Comparison of ENCODE assay signal across 8 cellular contexts in the genomic region with DNA sequence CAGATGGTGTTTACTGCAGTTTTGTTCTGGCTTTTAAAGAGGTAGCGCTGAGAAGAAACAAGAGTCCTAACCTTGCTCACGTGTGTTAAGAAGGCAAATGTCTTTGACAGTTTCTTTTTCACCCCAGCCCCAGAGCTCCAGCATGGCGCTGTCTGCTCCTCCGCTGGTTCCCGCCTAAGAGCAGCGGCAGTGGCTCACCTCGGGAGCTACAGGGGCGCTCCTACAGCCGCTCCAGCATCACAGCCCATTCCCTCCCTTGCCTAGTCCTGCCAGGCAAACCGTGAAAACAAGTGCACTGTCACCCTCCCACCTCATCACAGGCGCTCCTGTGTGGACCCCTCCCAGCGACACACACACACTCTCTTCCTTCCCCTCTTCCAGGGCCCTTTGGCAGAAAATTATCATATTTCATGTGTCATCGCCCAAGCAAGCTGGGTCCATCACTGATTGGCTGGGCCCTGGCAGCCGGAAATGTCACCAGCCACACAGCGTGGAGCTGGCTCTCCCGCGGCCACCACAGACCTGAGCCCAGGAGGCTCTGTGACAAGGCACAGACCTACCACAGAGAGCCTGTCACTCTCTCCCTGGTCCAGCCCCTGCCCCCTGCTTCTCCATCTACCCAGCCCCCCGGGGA. TPM values are rescaled to one million over a fixed set of nuclear protein-coding genes. Genes with fewer than 3 reads are reported as not detected.
DNase-seq lines count a peak whose midpoint lies in the region; ATAC-seq, FAIRE-seq and TF ChIP-seq lines count a peak whose summit lies in the region.

No MANE protein-coding gene starts in this region.

- WGBS in hepatocyte (ENCODE audit: low lambda C conversion rate, missing lambda C conversion rate), result 8% methylated on average over 18 of the region's 18 CpGs
- 15 to 35% (median 22%) methylated on average over 14 to 18 of the region's 18 CpGs for WGBS in spleen, 5 donors
- WGBS in ovary, 3 donors, result 67 to 73% (median 72%) methylated on average over 18 of the region's 18 CpGs

- H3K4me2 ChIP-seq in hepatocyte, result peak overlapping the region; percentile 69

- H3K4me1 ChIP-seq in hepatocyte (ENCODE audit: insufficient read depth) (peaks cover 9% of the 10 kb centered on the region), spleen (peaks cover 18 to 57% (median 49%) of the 10 kb centered on the region in 6 donors), ovary (ENCODE audit: insufficient read depth) (peaks cover 2% of the 10 kb centered on the region)

- H3K27ac Mint-ChIP-seq in activated T-helper 1 cell treated with anti-CD3 and anti-CD28 coated beads, Interleukin-12 subunit alpha, Interleukin-12 subunit beta, Interleukin-2, Interleukin-4 antibody, amounts not matched to agents 30 ng/mL and 10 ng/mL and 1 ng/mL, durations not matched to agents 14 hours and 24 hours and 36 hours, result peak overlapping the region; percentile 95

- TF ChIP-seq CTCF in hepatocyte (IDR thresholded peaks at IDR 0.05; ENCODE audit: poor library complexity), result no peak
- TF ChIP-seq CTCF in spleen (IDR thresholded peaks at IDR 0.05 in 8 of 11, conservative IDR thresholded peaks at IDR 0.05 in 3 of 11), result no peak
- no peak for TF ChIP-seq CTCF in ovary (IDR thresholded peaks at IDR 0.05)

- peak; percentile 97 for FAIRE-seq in GM12891 (lab: Jason Lieb, UNC)

- no peaks in the 10 kb centered on the region for H3K79me2 ChIP-seq in hepatocyte

- H3K36me3 ChIP-seq in hepatocyte (replicated peaks; ENCODE audit: insufficient read depth, low read depth) (no peaks in the 10 kb centered on the region), spleen (no peaks in the 10 kb centered on the region), ovary (no peaks in the 10 kb centered on the region)

- TF ChIP-seq POLR2A in GM12891 (IDR thresholded peaks at IDR 0.05; ENCODE audit: low read depth, low read length) (peak; percentile 85), spleen (IDR thresholded peaks at IDR 0.05) (no peak), ovary (IDR thresholded peaks at IDR 0.05) (no peak)

- peak overlapping the region; percentile 86 for H3K4me3 Mint-ChIP-seq in activated T-helper 1 cell treated with anti-CD3 and anti-CD28 coated beads, Interleukin-12 subunit alpha, Interleukin-12 subunit beta, Interleukin-2, Interleukin-4 antibody, amounts not matched to agents 30 ng/mL and 10 ng/mL and 1 ng/mL, durations not matched to agents 14 hours and 24 hours and 36 hours

- H3K27ac ChIP-seq in hepatocyte (no peak overlapping the region), spleen (peak overlapping the region in 6 of 8 donors; percentile 39 to 86 (median 68)), ovary (no peak overlapping the region)

- peak overlapping the region; percentile 33 for H2AFZ ChIP-seq in hepatocyte

- no peaks in the 10 kb centered on the region for H3K9me3 ChIP-seq in hepatocyte (ENCODE audit: low read depth)
- H3K9me3 ChIP-seq in spleen, result peaks cover 0 to 15% (median 5%) of the 10 kb centered on the region in 8 donors
- no peaks in the 10 kb centered on the region for H3K9me3 ChIP-seq in ovary

- H3K9me2 ChIP-seq in hepatocyte (replicated peaks; ENCODE audit: insufficient read depth), result no peaks in the 10 kb centered on the region

- ATAC-seq in HG02938 (IDR thresholded peaks at IDR 0.05; ENCODE audit: unreplicated experiment) (peak; percentile 65), HG03025 (IDR thresholded peaks at IDR 0.05; ENCODE audit: low FRiP score, unreplicated experiment) (no peak)

- no peaks in the 10 kb centered on the region for H4K20me1 ChIP-seq in hepatocyte (ENCODE audit: insufficient read depth, poor library complexity, severe bottlenecking)

- intact Hi-C loops in activated T-helper 1 cell treated with anti-CD3 and anti-CD28 coated beads, Interleukin-12 subunit alpha, Interleukin-12 subunit beta, Interleukin-2, Interleukin-4 antibody, amounts not matched to agents 30 ng/mL and 10 ng/mL and 1 ng/mL, durations not matched to agents 14 hours and 24 hours and 36 hours (cut with micrococcal nuclease), result loop anchor here (1.0 to 5.0 kb wide), 10 partner anchors 17 to 348 kb away; no protein-coding TSS in a partner anchor
- intact Hi-C loops in spleen (cut with DNase I; ENCODE audit: low total_unique reads), result no loop called here
- intact Hi-C loops in ovary (cut with DNase I), result no loop called here

- H3K4me3 ChIP-seq in hepatocyte, result no peak overlapping the region
- peak overlapping the region in 7 of 8 donors; percentile 8 to 80 (median 32) for H3K4me3 ChIP-seq in spleen
- H3K4me3 ChIP-seq in ovary, result no peak overlapping the region

- peaks cover 59% of the 10 kb centered on the region for H3K4me1 Mint-ChIP-seq in activated T-helper 1 cell treated with anti-CD3 and anti-CD28 coated beads, Interleukin-12 subunit alpha, Interleukin-12 subunit beta, Interleukin-2, Interleukin-4 antibody, amounts not matched to agents 30 ng/mL and 10 ng/mL and 1 ng/mL, durations not matched to agents 14 hours and 24 hours and 36 hours (ENCODE audit: low read depth)

- H3K36me3 Mint-ChIP-seq in activated T-helper 1 cell treated with anti-CD3 and anti-CD28 coated beads, Interleukin-12 subunit alpha, Interleukin-12 subunit beta, Interleukin-2, Interleukin-4 antibody, amounts not matched to agents 30 ng/mL and 10 ng/mL and 1 ng/mL, durations not matched to agents 14 hours and 24 hours and 36 hours (ENCODE audit: low read depth), result peaks cover 2% of the 10 kb centered on the region

- TF ChIP-seq EP300 in ovary (IDR thresholded peaks at IDR 0.05), result no peak

- peaks cover 4% of the 10 kb centered on the region for H3K27me3 Mint-ChIP-seq in activated T-helper 1 cell treated with anti-CD3 and anti-CD28 coated beads, Interleukin-12 subunit alpha, Interleukin-12 subunit beta, Interleukin-2, Interleukin-4 antibody, amounts not matched to agents 30 ng/mL and 10 ng/mL and 1 ng/mL, durations not matched to agents 14 hours and 24 hours and 36 hours (ENCODE audit: insufficient read depth)

- DNase-seq in GM12891 (ENCODE audit: insufficient read length, low spot score), result peak; percentile 54
- peak; percentile 44 for DNase-seq in NOMO-1 treated with DMSO at 0.1 percent for 48 hours (lab: John Stamatoyannopoulos, UW; ENCODE audit: unreplicated experiment)
- DNase-seq in activated T-helper 1 cell treated with anti-CD3 and anti-CD28 coated beads, Interleukin-12 subunit alpha, Interleukin-12 subunit beta, Interleukin-2, Interleukin-4 antibody, amounts not matched to agents 30 ng/mL and 10 ng/mL and 1 ng/mL, durations not matched to agents 14 hours and 24 hours and 36 hours (ENCODE audit: low spot score), result peak; percentile 83
- peak; percentile 37 for DNase-seq in hepatocyte (ENCODE audit: low spot score)
- peak; percentile 90 for DNase-seq in spleen
- no peak for DNase-seq in ovary

- peaks cover 37% of the 10 kb centered on the region for H3K27me3 ChIP-seq in hepatocyte
- H3K27me3 ChIP-seq in spleen (replicated peaks in 1 of 7), result peaks cover 0 to 32% (median 3%) of the 10 kb centered on the region in 7 donors
- H3K27me3 ChIP-seq in ovary, result no peaks in the 10 kb centered on the region

- H3K9me3 Mint-ChIP-seq in activated T-helper 1 cell treated with anti-CD3 and anti-CD28 coated beads, Interleukin-12 subunit alpha, Interleukin-12 subunit beta, Interleukin-2, Interleukin-4 antibody, amounts not matched to agents 30 ng/mL and 10 ng/mL and 1 ng/mL, durations not matched to agents 14 hours and 24 hours and 36 hours, result peaks cover 7% of the 10 kb centered on the region

TF ChIP-seq in GM12891, 5 proteins besides CTCF, POLR2A, EP300 and RAD21:
- peak; percentile 75; the same call in 1 of the 2 replicates for TF ChIP-seq POLR2AphosphoS5 (IDR thresholded peaks at IDR 0.05; ENCODE audit: low read depth, low read length)
- TF ChIP-seq POU2F2 (IDR thresholded peaks at IDR 0.05; ENCODE audit: low read depth, low read length), result peak; percentile 62
- peak; percentile 51; the same call in 1 of the 2 replicates for TF ChIP-seq TAF1 (IDR thresholded peaks at IDR 0.05; ENCODE audit: low read depth, low read length)
- no peak for TF ChIP-seq PAX5 (IDR thresholded peaks at IDR 0.05; ENCODE audit: insufficient read depth, low read length, severe bottlenecking)
- TF ChIP-seq SPI1 (IDR thresholded peaks at IDR 0.05; ENCODE audit: low read depth, low read length), result no peak

RNA-seq across cellular contexts. Expression of a gene that starts 1.2 kb away (rescaled TPM):
- polyA plus RNA-seq in GM12891 (2012; ENCODE audit: low read depth, missing spikeins), result 6.9 TPM
- total RNA-seq in activated T-helper 1 cell treated with anti-CD3 and anti-CD28 coated beads, Interleukin-12 subunit alpha, Interleukin-12 subunit beta, Interleukin-2, Interleukin-4 antibody, amounts not matched to agents 30 ng/mL and 10 ng/mL and 1 ng/mL, durations not matched to agents 14 hours and 24 hours and 36 hours, result 75.4 and 76.7 TPM in 2 replicates
- total RNA-seq in hepatocyte, result 0.57 and 2.3 TPM in 2 replicates
- polyA plus RNA-seq in hepatocyte, result 4.0 and 5.9 TPM in 2 replicates
- 10 to 100 TPM in 4 of 7 donors, 1 to 10 TPM in 3; 5.6 to 21.2 (median 11.0) TPM for total RNA-seq in spleen
- polyA plus RNA-seq in spleen, result 1 to 10 TPM; 2.4 to 4.7 (median 2.5) TPM
- 1 to 10 TPM; 3.2 to 7.5 (median 5.5) TPM for total RNA-seq in ovary
- polyA plus RNA-seq in ovary, result 1 to 10 TPM; 3.0 to 4.4 TPM

Comparison
In these comparisons a context has a peak if more than half of its experiments do, and no peak if none do; other contexts are left out.
1. DNase-seq: peak in GM12891 (single experiment), NOMO-1 treated with DMSO at 0.1 percent for 48 hours (single experiment), activated T-helper 1 cell treated with anti-CD3 and anti-CD28 coated beads, Interleukin-12 subunit alpha, Interleukin-12 subunit beta, Interleukin-2, Interleukin-4 antibody, amounts not matched to agents 30 ng/mL and 10 ng/mL and 1 ng/mL, durations not matched to agents 14 hours and 24 hours and 36 hours (single experiment), hepatocyte (single experiment) and spleen (single experiment); none in ovary (0 of 5).
2. H3K27ac ChIP-seq: peak in spleen (6 of 8); none in hepatocyte (single experiment) and ovary (0 of 2).
3. H3K4me3 ChIP-seq: peak in spleen (7 of 8); none in hepatocyte (single experiment) and ovary (single experiment).